ENCODE assay signal across 9 cellular contexts in the genomic region with DNA sequence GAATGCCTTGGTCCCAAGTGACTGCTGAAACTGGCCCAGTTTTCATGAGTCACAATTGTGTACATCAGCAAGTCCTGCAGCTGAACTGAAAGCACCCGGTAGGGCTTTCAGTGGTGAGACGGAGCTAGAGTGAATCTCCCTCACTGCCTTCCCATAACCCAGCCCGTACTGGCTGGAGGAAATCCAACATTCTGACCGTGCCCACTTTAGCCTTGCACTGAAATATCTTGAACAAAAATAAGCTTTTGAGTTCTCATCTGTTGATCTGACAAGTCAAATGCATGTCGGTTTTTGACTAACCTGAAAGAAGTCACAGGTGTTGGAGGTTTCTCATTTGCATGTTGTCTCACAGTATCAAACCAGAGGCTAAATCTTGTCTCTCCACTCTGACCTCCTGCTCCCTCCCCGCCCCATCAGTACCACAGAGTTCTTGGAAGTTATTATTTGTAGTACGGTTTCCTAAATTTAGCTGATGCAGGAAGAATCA. TPM values are rescaled to one million over a fixed set of nuclear protein-coding genes. Genes with fewer than 3 reads are reported as not detected.
DNase-seq lines count a peak whose midpoint lies in the region; ATAC-seq and TF ChIP-seq lines count a peak whose summit lies in the region.
"Had no signal": no experiment of that assay in that cellular context is flagged by ENCODE, and none has a peak within 500 bp of the region (broad histone marks: within the 10 kb centered on the region; RNA-seq: fewer than 3 reads in every experiment).

No MANE protein-coding gene starts in this region.

- intact Hi-C loops in vagina (cut with DNase I): no loop called here

- H3K36me3 ChIP-seq in vagina: no peaks in the 10 kb centered on the region

- H3K27ac ChIP-seq in coronary artery: no peak overlapping the region
- H3K27ac ChIP-seq in vagina: no peak overlapping the region

- no peaks in the 10 kb centered on the region for H3K27me3 ChIP-seq in vagina

- TF ChIP-seq POLR2A in vagina (IDR thresholded peaks at IDR 0.05): no peak

- peaks cover 34% of the 10 kb centered on the region for H3K4me1 ChIP-seq in vagina

- DNase-seq in GM03348 (ENCODE audit: low spot score): peak; percentile 91
- DNase-seq in coronary artery (ENCODE audit: low spot score): peak; percentile 77
- peak; percentile 63 for DNase-seq in retinal pigment epithelial cell (ENCODE audit: low read depth)
- DNase-seq in vagina (ENCODE audit: extremely low spot score in 2 of 2): no peak
- DNase-seq in GF-D8 (lab: John Stamatoyannopoulos, UW): no peak
- DNase-seq in hippocampal formation (lab: John Stamatoyannopoulos, UW): no peak

- ATAC-seq in GM19467 (IDR thresholded peaks at IDR 0.05; ENCODE audit: unreplicated experiment) (peak; percentile 71), HG03457 (IDR thresholded peaks at IDR 0.05; ENCODE audit: unreplicated experiment) (peak; percentile 70)
- ATAC-seq: Panc1 had no signal

- H3K9me3 ChIP-seq in vagina: no peaks in the 10 kb centered on the region

- TF ChIP-seq CTCF in coronary artery (IDR thresholded peaks at IDR 0.05) (no peak), retinal pigment epithelial cell (conservative IDR thresholded peaks at IDR 0.05; ENCODE audit: low read depth, low read length) (no peak), vagina (IDR thresholded peaks at IDR 0.05) (no peak)

- H3K4me3 ChIP-seq in coronary artery: peak overlapping the region; percentile 0
- no peak overlapping the region for H3K4me3 ChIP-seq in retinal pigment epithelial cell (ENCODE audit: low read length)
- no peak overlapping the region for H3K4me3 ChIP-seq in vagina

RNA-seq across cellular contexts. Expression of gene DUSP22, which starts 35.9 kb away (rescaled TPM):
- 57.5 TPM for total RNA-seq in vagina

Comparison
In these comparisons a context has a peak if more than half of its experiments do, and no peak if none do; other contexts are left out.
1. DNase-seq: peak in GM03348 (single experiment), coronary artery (single experiment) and retinal pigment epithelial cell (single experiment); none in vagina (0 of 2), GF-D8 (single experiment) and hippocampal formation (0 of 2).